17 cellular contexts compared by ENCODE assay signal in genomic region chr6:107187630-107188029, GRCh38.
"Had no signal": no experiment of that assay in that cellular context is flagged by ENCODE, and none has a peak within 500 bp of the region (broad histone marks: within the 10 kb centered on the region; RNA-seq: fewer than 3 reads in every experiment).

No MANE protein-coding gene starts in this region.

- DNase-seq: cortex of kidney; effector memory CD8-positive, alpha-beta T cell; head of caudate nucleus; left ventricle myocardium superior; natural killer cell; pancreas; sigmoid colon; stimulated activated CD4-positive, alpha-beta T cell treated with anti-CD3 and anti-CD28 coated beads, Interleukin-2, amount 100 ng/mL, for 24 hours; stimulated activated CD4-positive, alpha-beta T cell treated with anti-CD3 and anti-CD28 coated beads, Interleukin-4, amount 100 ng/mL, for 24 hours; stimulated activated naive CD4-positive, alpha-beta T cell treated with Interleukin-2 at 50 U/mL for 16 hours; stomach; thyroid gland; trophoblast cell had no signal

- H3K4me1 ChIP-seq: pancreas, sigmoid colon, stomach, thyroid gland had no signal

- H3K4me1 Mint-ChIP-seq: memory B cell; stimulated activated effector memory CD8-positive, alpha-beta T cell treated with anti-CD3 and anti-CD28 coated beads, Interleukin-12 subunit alpha, Interleukin-12 subunit beta, amount 100 ng/mL, for 72 hours had no signal

- H3K36me3 ChIP-seq: pancreas, thyroid gland had no signal

- ATAC-seq: effector memory CD8-positive, alpha-beta T cell; left ventricle myocardium superior; natural killer cell; pancreas; stimulated activated effector memory CD8-positive, alpha-beta T cell treated with anti-CD3 and anti-CD28 coated beads, Interleukin-12 subunit alpha, Interleukin-12 subunit beta, amount 100 ng/mL, for 72 hours had no signal

- H3K36me3 Mint-ChIP-seq: natural killer cell had no signal

- H3K27ac Mint-ChIP-seq: effector memory CD8-positive, alpha-beta T cell; memory B cell; natural killer cell; stimulated activated effector memory CD8-positive, alpha-beta T cell treated with anti-CD3 and anti-CD28 coated beads, Interleukin-12 subunit alpha, Interleukin-12 subunit beta, amount 100 ng/mL, for 72 hours had no signal

- H3K9me3 Mint-ChIP-seq: effector memory CD8-positive, alpha-beta T cell; memory B cell; natural killer cell; stimulated activated effector memory CD8-positive, alpha-beta T cell treated with anti-CD3 and anti-CD28 coated beads, Interleukin-12 subunit alpha, Interleukin-12 subunit beta, amount 100 ng/mL, for 72 hours had no signal

- H3K4me3 ChIP-seq: lung, pancreas, sigmoid colon, stomach, thyroid gland had no signal

- H3K4me3 Mint-ChIP-seq: effector memory CD8-positive, alpha-beta T cell; memory B cell; natural killer cell; stimulated activated effector memory CD8-positive, alpha-beta T cell treated with anti-CD3 and anti-CD28 coated beads, Interleukin-12 subunit alpha, Interleukin-12 subunit beta, amount 100 ng/mL, for 72 hours had no signal

- H3K27me3 ChIP-seq: neutrophil, pancreas, sigmoid colon, stomach, thyroid gland had no signal

- H3K9me3 ChIP-seq: neutrophil, pancreas, sigmoid colon, stomach, thyroid gland had no signal

- H3K27ac ChIP-seq: neutrophil, pancreas, sigmoid colon, stomach, thyroid gland had no signal

- H3K27me3 Mint-ChIP-seq: effector memory CD8-positive, alpha-beta T cell; memory B cell had no signal
